Comparison of ENCODE assay signal across 1 cellular context in the genomic region with DNA sequence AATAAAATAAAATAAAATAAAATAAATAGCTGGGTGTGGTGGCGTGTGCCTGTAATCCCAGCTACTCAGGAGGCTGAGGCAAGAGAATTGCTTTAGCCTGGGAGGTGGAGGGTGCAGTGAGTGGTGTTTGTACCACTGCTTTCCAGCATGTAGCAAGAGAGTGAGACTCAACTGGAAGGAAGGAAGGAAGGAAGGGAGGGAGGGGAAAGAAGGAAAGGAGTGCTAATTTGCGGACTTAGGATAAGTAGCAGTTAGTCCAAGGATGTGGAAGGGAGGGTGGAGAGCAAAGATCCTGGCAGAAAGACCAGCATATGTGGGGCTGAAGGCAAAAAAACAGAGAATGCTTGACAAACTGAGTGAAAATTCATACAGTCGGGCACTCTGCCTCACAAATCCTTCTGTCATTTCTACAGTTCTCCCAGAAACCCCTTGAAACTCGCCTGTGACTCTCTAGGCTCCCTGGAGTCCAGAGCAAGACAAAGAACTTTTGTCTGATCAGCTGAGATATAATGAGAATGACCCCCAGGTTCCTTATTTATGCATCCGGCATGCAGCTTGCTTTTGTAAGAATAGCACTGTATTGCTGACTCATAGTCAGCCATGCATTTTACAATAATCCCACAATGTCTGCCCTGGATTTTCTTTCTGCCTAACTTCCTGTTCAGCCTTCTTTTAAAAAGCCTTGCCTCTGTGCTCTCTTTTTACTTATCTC.
TF ChIP-seq lines count a peak whose summit lies in the region.

No MANE protein-coding gene starts in this region.

TF ChIP-seq in K562, 482 proteins besides CTCF, POLR2A, EP300 and RAD21 (continued from another document):
- TF ChIP-seq CUX1 (CRISPR knock-in tag; IDR thresholded peaks at IDR 0.05) (peak; percentile 74), ATF3 (IDR thresholded peaks at IDR 0.05) (peak; percentile 53; the same call in 1 of the 2 replicates), ATF3 (CRISPR knock-in tag; conservative IDR thresholded peaks at IDR 0.05) (no peak), ARID1B (IDR thresholded peaks at IDR 0.05) (peak; percentile 50; the same call in 1 of the 2 replicates), ZNF780A (CRISPR knock-in tag; IDR thresholded peaks at IDR 0.05) (no peak), SIN3B (IDR thresholded peaks at IDR 0.05; ENCODE audit: low read depth) (no peak), DEAF1 (CRISPR knock-in tag; IDR thresholded peaks at IDR 0.05) (no peak), JUN (IDR thresholded peaks at IDR 0.05; ENCODE audit: borderline replicate concordance, low read depth, low read length) (no peak), JUN (CRISPR knock-in tag; IDR thresholded peaks at IDR 0.05; ENCODE audit: borderline replicate concordance) (no peak), MYNN (IDR thresholded peaks at IDR 0.05) (no peak), MYNN (CRISPR knock-in tag; IDR thresholded peaks at IDR 0.05) (no peak), YY1 (IDR thresholded peaks at IDR 0.05; ENCODE audit: borderline replicate concordance in 1 of 3, control insufficient read depth in 1 of 3, extremely low read depth in 1 of 3, insufficient read depth in 3 of 3, insufficient read length in 1 of 3, insufficient replicate concordance in 2 of 3, low read depth in 1 of 3, low read length in 2 of 3) (peak in 1 of 3 experiments; percentile 80), ZNF639 (CRISPR knock-in tag; conservative IDR thresholded peaks at IDR 0.05 in 1 of 2, IDR thresholded peaks at IDR 0.05 in 1 of 2) (peak in 1 of 2 experiments; percentile 60; a peak in 1 of 4 replicates), PHB2 (IDR thresholded peaks at IDR 0.05; ENCODE audit: low read depth) (0 out of 2 replicates have a peak, but pooled peaks have one; percentile 19), ESRRB (CRISPR knock-in tag; IDR thresholded peaks at IDR 0.05; ENCODE audit: borderline replicate concordance) (no peak), ZNF316 (IDR thresholded peaks at IDR 0.05) (peak; percentile 97), DPF2 (IDR thresholded peaks at IDR 0.05) (peak; percentile 74), NR2C2 (CRISPR knock-in tag; IDR thresholded peaks at IDR 0.05) (no peak), NR2C2 (tag; IDR thresholded peaks at IDR 0.05) (peak; percentile 59; the same call in 1 of the 2 replicates), GABPB1 (CRISPR knock-in tag; IDR thresholded peaks at IDR 0.05) (0 out of 2 replicates have a peak, but pooled peaks have one; percentile 30), ATF6 (CRISPR knock-in tag; IDR thresholded peaks at IDR 0.05) (0 out of 2 replicates have a peak, but pooled peaks have one; percentile 35), USF2 (CRISPR knock-in tag; IDR thresholded peaks at IDR 0.05) (no peak), SUPT5H (IDR thresholded peaks at IDR 0.05) (no peak), L3MBTL2 (IDR thresholded peaks at IDR 0.05) (peak; percentile 49), ZSCAN32 (CRISPR knock-in tag; IDR thresholded peaks at IDR 0.05) (no peak), ZNF12 (CRISPR knock-in tag; IDR thresholded peaks at IDR 0.05) (no peak), ETV1 (tag; conservative IDR thresholded peaks at IDR 0.05; ENCODE audit: low read depth) (peak; percentile 31; the same call in 1 of the 2 replicates), NKRF (IDR thresholded peaks at IDR 0.05; ENCODE audit: borderline replicate concordance) (0 out of 2 replicates have a peak, but pooled peaks have one; percentile 35), PTTG1 (tag; IDR thresholded peaks at IDR 0.05; ENCODE audit: low read depth) (0 out of 2 replicates have a peak, but pooled peaks have one; percentile 23), DACH1 (IDR thresholded peaks at IDR 0.05; ENCODE audit: partially characterized antibody) (peak; percentile 33), MAFK (IDR thresholded peaks at IDR 0.05; ENCODE audit: low read length) (peak; percentile 89), TAF9B (IDR thresholded peaks at IDR 0.05; ENCODE audit: partially characterized antibody) (peak; percentile 52), NONO (IDR thresholded peaks at IDR 0.05; ENCODE audit: low read depth in 2 of 2, low read length in 1 of 2) (no peak)
- TF ChIP-seq, protein P1, sequence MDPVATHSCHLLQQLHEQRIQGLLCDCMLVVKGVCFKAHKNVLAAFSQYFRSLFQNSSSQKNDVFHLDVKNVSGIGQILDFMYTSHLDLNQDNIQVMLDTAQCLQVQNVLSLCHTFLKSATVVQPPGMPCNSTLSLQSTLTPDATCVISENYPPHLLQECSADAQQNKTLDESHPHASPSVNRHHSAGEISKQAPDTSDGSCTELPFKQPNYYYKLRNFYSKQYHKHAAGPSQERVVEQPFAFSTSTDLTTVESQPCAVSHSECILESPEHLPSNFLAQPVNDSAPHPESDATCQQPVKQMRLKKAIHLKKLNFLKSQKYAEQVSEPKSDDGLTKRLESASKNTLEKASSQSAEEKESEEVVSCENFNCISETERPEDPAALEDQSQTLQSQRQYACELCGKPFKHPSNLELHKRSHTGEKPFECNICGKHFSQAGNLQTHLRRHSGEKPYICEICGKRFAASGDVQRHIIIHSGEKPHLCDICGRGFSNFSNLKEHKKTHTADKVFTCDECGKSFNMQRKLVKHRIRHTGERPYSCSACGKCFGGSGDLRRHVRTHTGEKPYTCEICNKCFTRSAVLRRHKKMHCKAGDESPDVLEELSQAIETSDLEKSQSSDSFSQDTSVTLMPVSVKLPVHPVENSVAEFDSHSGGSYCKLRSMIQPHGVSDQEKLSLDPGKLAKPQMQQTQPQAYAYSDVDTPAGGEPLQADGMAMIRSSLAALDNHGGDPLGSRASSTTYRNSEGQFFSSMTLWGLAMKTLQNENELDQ (CRISPR knock-in tag; IDR thresholded peaks at IDR 0.05; ENCODE audit: borderline replicate concordance): no peak
- TF ChIP-seq, protein P2, sequence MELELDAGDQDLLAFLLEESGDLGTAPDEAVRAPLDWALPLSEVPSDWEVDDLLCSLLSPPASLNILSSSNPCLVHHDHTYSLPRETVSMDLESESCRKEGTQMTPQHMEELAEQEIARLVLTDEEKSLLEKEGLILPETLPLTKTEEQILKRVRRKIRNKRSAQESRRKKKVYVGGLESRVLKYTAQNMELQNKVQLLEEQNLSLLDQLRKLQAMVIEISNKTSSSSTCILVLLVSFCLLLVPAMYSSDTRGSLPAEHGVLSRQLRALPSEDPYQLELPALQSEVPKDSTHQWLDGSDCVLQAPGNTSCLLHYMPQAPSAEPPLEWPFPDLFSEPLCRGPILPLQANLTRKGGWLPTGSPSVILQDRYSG (tag; conservative IDR thresholded peaks at IDR 0.05; ENCODE audit: low read depth): peak; percentile 43; the same call in 1 of the 2 replicates
- TF ChIP-seq, protein P3, sequence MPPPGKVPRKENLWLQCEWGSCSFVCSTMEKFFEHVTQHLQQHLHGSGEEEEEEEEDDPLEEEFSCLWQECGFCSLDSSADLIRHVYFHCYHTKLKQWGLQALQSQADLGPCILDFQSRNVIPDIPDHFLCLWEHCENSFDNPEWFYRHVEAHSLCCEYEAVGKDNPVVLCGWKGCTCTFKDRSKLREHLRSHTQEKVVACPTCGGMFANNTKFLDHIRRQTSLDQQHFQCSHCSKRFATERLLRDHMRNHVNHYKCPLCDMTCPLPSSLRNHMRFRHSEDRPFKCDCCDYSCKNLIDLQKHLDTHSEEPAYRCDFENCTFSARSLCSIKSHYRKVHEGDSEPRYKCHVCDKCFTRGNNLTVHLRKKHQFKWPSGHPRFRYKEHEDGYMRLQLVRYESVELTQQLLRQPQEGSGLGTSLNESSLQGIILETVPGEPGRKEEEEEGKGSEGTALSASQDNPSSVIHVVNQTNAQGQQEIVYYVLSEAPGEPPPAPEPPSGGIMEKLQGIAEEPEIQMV (tag; conservative IDR thresholded peaks at IDR 0.05; ENCODE audit: low read depth): no peak
